Comparison of ENCODE assay signal across 1 cellular context in genomic region chr10:31760674-31761081, GRCh38.
TF ChIP-seq lines count a peak whose summit lies in the region.

No MANE protein-coding gene starts in this region.

TF ChIP-seq in K562, 482 proteins besides CTCF, POLR2A, EP300 and RAD21 (continued from another document and continues in another):
- TF ChIP-seq ZNF398 (CRISPR knock-in tag; IDR thresholded peaks at IDR 0.05) (no peak), ZNF717 (CRISPR knock-in tag; IDR thresholded peaks at IDR 0.05) (no peak), KLF6 (CRISPR knock-in tag; IDR thresholded peaks at IDR 0.05; ENCODE audit: borderline replicate concordance) (no peak), HMG20A (CRISPR knock-in tag; conservative IDR thresholded peaks at IDR 0.05) (no peak), SNRNP70 (optimal IDR thresholded peaks at IDR 0.05; ENCODE audit: low read depth, low read length) (no peak), MEIS2 (IDR thresholded peaks at IDR 0.05; ENCODE audit: partially characterized antibody) (peak; percentile 84), BCOR (IDR thresholded peaks at IDR 0.05) (peak; percentile 26; the same call in 1 of the 2 replicates), ZBTB2 (IDR thresholded peaks at IDR 0.05) (no peak), TFAM (CRISPR knock-in tag; conservative IDR thresholded peaks at IDR 0.05) (no peak), ZNF174 (CRISPR knock-in tag; IDR thresholded peaks at IDR 0.05) (no peak), SREBF2 (CRISPR knock-in tag; IDR thresholded peaks at IDR 0.05) (no peak), SIN3B (IDR thresholded peaks at IDR 0.05; ENCODE audit: low read depth) (no peak), ZNF146 (CRISPR knock-in tag; IDR thresholded peaks at IDR 0.05; ENCODE audit: unreplicated experiment) (no peak), SMARCC2 (IDR thresholded peaks at IDR 0.05; ENCODE audit: low read depth) (no peak), U2AF1 (optimal IDR thresholded peaks at IDR 0.05; ENCODE audit: low read depth, low read length) (no peak), RHOXF2B (CRISPR knock-in tag; conservative IDR thresholded peaks at IDR 0.05) (no peak), ZNF431 (CRISPR knock-in tag; IDR thresholded peaks at IDR 0.05) (no peak), ZNF165 (CRISPR knock-in tag; IDR thresholded peaks at IDR 0.05; ENCODE audit: borderline replicate concordance) (no peak), ATF6 (CRISPR knock-in tag; IDR thresholded peaks at IDR 0.05) (no peak), KLF13 (tag; IDR thresholded peaks at IDR 0.05; ENCODE audit: borderline replicate concordance, low read depth) (no peak), L3MBTL2 (IDR thresholded peaks at IDR 0.05) (0 out of 2 replicates have a peak, but pooled peaks have one; percentile 10), ZNF764 (CRISPR knock-in tag; IDR thresholded peaks at IDR 0.05; ENCODE audit: low read depth) (no peak), RBM25 (IDR thresholded peaks at IDR 0.05; ENCODE audit: low read depth, low read length, severe bottlenecking) (peak; percentile 27), EWSR1 (IDR thresholded peaks at IDR 0.05; ENCODE audit: borderline replicate concordance, low read depth, partially characterized antibody) (no peak), MCM2 (IDR thresholded peaks at IDR 0.05; ENCODE audit: low read depth) (no peak), MNT (conservative IDR thresholded peaks at IDR 0.05) (no peak), TAF1 (IDR thresholded peaks at IDR 0.05; ENCODE audit: control insufficient read depth, extremely low read depth, insufficient read depth, low read length, severe bottlenecking) (no peak), THAP12 (CRISPR knock-in tag; IDR thresholded peaks at IDR 0.05) (no peak), MGA (IDR thresholded peaks at IDR 0.05) (no peak), ILF3 (IDR thresholded peaks at IDR 0.05; ENCODE audit: borderline replicate concordance) (no peak), SP1 (CRISPR knock-in tag; IDR thresholded peaks at IDR 0.05) (no peak), MXI1 (IDR thresholded peaks at IDR 0.05; ENCODE audit: low read depth, low read length) (no peak), ZNF184 (CRISPR knock-in tag; IDR thresholded peaks at IDR 0.05) (no peak), ZSCAN29 (IDR thresholded peaks at IDR 0.05) (no peak), PHB (CRISPR knock-in tag; IDR thresholded peaks at IDR 0.05) (no peak), TBP (optimal IDR thresholded peaks at IDR 0.05; ENCODE audit: low read depth, low read length) (no peak), SRSF7 (optimal IDR thresholded peaks at IDR 0.05; ENCODE audit: low read depth, low read length) (no peak), ZC3H8 (IDR thresholded peaks at IDR 0.05) (no peak), GTF2B (IDR thresholded peaks at IDR 0.05; ENCODE audit: extremely low read depth, insufficient read length) (no peak), ZNF699 (CRISPR knock-in tag; IDR thresholded peaks at IDR 0.05; ENCODE audit: insufficient replicate concordance) (no peak), MECOM (CRISPR knock-in tag; IDR thresholded peaks at IDR 0.05) (no peak), PKNOX1 (IDR thresholded peaks at IDR 0.05) (peak; percentile 64), ZNF444 (CRISPR knock-in tag; IDR thresholded peaks at IDR 0.05) (no peak)
